In genomic region chr9:124659099-124659659, GRCh38 we compare ENCODE assay signal across 1 cellular context.
TF ChIP-seq lines count a peak whose summit lies in the region.

No MANE protein-coding gene starts in this region.

TF ChIP-seq in IMR-90, 13 proteins besides CTCF, POLR2A, EP300 and RAD21 (continued from another document):
- TF ChIP-seq RFX5 (IDR thresholded peaks at IDR 0.05; ENCODE audit: low read depth, low read length): no peak
- no peak for TF ChIP-seq USF2 (IDR thresholded peaks at IDR 0.05; ENCODE audit: low read depth, low read length)
